In the genomic region with DNA sequence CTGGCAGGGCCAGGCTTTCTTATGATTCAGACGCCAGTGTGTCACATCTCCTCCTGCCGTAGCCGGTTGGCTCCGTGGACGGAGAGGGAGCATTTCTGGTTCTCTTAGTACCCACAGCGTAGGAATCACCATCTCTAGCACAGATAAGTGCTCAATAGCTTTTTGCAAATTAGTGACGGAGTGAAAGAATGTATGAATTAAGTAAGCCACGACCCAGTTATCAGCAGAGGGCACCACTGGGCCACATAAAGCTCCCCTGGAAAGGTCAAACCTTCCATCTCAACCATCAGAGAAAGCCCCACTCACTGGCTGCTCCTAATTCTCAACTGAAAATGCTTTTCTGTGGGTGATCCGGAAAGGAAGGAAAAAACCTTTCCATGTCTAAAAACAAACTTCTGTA, we compare ENCODE assay signal across 1 cellular context.
A peak's percentile ranks its signal among the peaks of the same experiment; 100 is the strongest.
TF ChIP-seq lines count a peak whose summit lies in the region.

No MANE protein-coding gene starts in this region.

TF ChIP-seq in K562, 482 proteins besides CTCF, POLR2A, EP300 and RAD21 (continued from another document):
- TF ChIP-seq, protein P1, sequence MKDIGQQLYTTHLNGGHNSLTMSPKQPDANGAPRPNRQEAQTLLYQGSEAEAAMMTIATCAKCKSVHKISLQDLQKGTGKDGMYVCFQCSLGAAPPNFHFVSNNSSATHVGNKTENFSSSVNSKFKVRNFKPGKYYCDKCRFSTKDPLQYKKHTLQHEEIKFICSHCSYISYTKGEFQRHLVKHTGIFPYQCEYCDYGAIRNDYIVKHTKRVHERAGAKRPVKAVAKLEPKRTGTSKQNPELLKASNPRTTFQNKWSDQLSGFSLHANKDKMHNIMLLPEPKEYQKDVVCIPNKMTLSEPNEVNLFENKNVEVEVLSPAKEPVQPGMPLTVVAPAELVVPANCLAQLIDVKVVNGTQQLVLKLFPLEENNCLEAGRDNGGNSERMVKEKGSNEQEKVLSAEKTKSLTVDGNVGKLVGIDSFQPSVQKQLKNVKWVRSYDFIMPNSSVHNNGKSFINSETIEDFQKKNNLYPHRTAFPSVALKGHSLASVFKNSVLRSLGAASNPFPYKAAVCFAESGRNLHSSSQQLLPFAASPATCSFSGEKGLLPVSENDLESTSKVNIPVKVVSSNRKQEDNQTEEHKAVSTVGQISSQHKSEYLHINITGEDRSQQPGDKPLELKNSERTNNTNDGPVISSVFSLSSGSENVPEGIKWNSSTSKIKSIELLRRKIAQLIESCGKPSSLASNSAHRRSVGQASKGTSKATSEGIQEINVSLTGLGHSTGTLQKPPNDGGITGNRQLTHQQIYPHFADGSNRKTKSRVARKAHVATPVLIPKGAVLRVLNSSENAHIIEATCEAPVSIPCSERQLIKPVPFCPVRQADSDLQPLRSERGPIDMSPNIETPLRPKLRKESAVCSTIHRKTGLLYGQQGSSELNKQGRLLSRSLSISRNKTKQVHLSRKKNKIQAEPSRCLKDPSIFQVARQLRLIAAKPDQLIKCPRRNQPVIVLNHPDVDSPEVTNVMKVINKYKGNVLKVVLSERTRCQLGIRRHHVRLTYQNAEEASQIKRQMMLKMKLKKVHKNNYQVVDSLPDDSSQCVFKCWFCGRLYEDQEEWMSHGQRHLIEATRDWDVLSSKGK (CRISPR knock-in tag; IDR thresholded peaks at IDR 0.05): no peak
- TF ChIP-seq ZNF24 (IDR thresholded peaks at IDR 0.05) (peak; percentile 80), ZKSCAN3 (CRISPR knock-in tag; IDR thresholded peaks at IDR 0.05) (no peak)
